ENCODE assay signal across 14 cellular contexts in genomic region chr2:133324150-133324561, GRCh38.
DNase-seq lines count a peak whose midpoint lies in the region; ATAC-seq and TF ChIP-seq lines count a peak whose summit lies in the region.
"Had no signal": no experiment of that assay in that cellular context is flagged by ENCODE, and none has a peak within 500 bp of the region (broad histone marks: within the 10 kb centered on the region; RNA-seq: fewer than 3 reads in every experiment).

No MANE protein-coding gene starts in this region.

- peak overlapping the region; percentile 49 for H3K27ac ChIP-seq in osteoblast (ENCODE audit: low read depth, low read length)
- H3K27ac ChIP-seq: PC-9 had no signal

- no peaks in the 10 kb centered on the region for H3K9me3 ChIP-seq in osteoblast (ENCODE audit: low read depth, low read length)

- no peak for ATAC-seq in stimulated activated naive CD8-positive, alpha-beta T cell treated with anti-CD3 and anti-CD28 coated beads, Interleukin-15, Interleukin-2, amounts not matched to agents 100 U/mL and 50 U/mL, for 24 hours
- ATAC-seq in HG02840 (IDR thresholded peaks at IDR 0.05; ENCODE audit: low FRiP score, unreplicated experiment), result no peak
- ATAC-seq: T-helper 17 cell had no signal

- no peak overlapping the region for H3K4me3 ChIP-seq in BJ (ENCODE audit: low read depth, low read length)
- H3K4me3 ChIP-seq in osteoblast (ENCODE audit: insufficient read depth, low read length), result no peak overlapping the region
- H3K4me3 ChIP-seq: PC-9 had no signal

- CTCF ChIA-PET in BJ (lab: Yijun Ruan, JAX), result no interaction called here

- peaks cover 15% of the 10 kb centered on the region for H3K4me1 ChIP-seq in osteoblast (ENCODE audit: insufficient read depth, low read length)

- H3K4me2 ChIP-seq in osteoblast (ENCODE audit: insufficient read depth, low read length), result peak overlapping the region; percentile 15
- H3K4me2 ChIP-seq: PC-9 had no signal

- H3K27me3 ChIP-seq in BJ (ENCODE audit: control insufficient read depth, insufficient read depth, low read length) (no peaks in the 10 kb centered on the region), osteoblast (ENCODE audit: insufficient read depth, low read length) (no peaks in the 10 kb centered on the region)

- no peaks in the 10 kb centered on the region for H4K20me1 ChIP-seq in osteoblast (ENCODE audit: insufficient read depth, low read length)

- POLR2A ChIA-PET in BJ (lab: Charles Lee), result interaction anchor here (0.6 kb wide), 1 partner anchor 12 kb away, joined by 3 read pairs; no protein-coding TSS in a partner anchor

- TF ChIP-seq CTCF in BJ (IDR thresholded peaks at IDR 0.05; ENCODE audit: insufficient read depth, low read depth, low read length) (no peak), osteoblast (IDR thresholded peaks at IDR 0.05; ENCODE audit: extremely low read depth, low read depth, low read length) (no peak)

- H2AFZ ChIP-seq in osteoblast (ENCODE audit: low read length), result no peak overlapping the region
- H2AFZ ChIP-seq: PC-9 had no signal

- no peaks in the 10 kb centered on the region for H3K36me3 ChIP-seq in BJ (ENCODE audit: control insufficient read depth, insufficient read depth, low read length)
- H3K36me3 ChIP-seq in osteoblast (ENCODE audit: insufficient read depth, low read length), result no peaks in the 10 kb centered on the region

- DNase-seq in BJ (ENCODE audit: low read depth), result peak; percentile 89
- DNase-seq in HT1080 (ENCODE audit: low read depth), result peak; percentile 40
- peak; percentile 25 for DNase-seq in brain pericyte (ENCODE audit: low read depth, low spot score)
- peak; percentile 82 for DNase-seq in osteoblast (ENCODE audit: insufficient read length, low spot score, missing footprints)
- no peak for DNase-seq in superior temporal gyrus (ENCODE audit: extremely low spot score)
- DNase-seq in stimulated activated naive CD8-positive, alpha-beta T cell treated with anti-CD3 and anti-CD28 coated beads, Interleukin-15, Interleukin-2, amounts not matched to agents 100 U/mL and 50 U/mL, for 24 hours, result no peak
- no peak for DNase-seq in HUDEP-2 (lab: John Stamatoyannopoulos, UW; ENCODE audit: unreplicated experiment in 76 of 76)
- DNase-seq: activated CD4-positive, alpha-beta T cell treated with anti-CD3 and anti-CD28 coated beads, Interleukin-2, amount 10 ng/mL, durations not matched to agents 7 days and 5 days; CD4-positive, alpha-beta memory T cell; PC-9; stimulated activated CD4-positive, alpha-beta T cell treated with anti-CD3 and anti-CD28 coated beads, Interleukin-4, amount 100 ng/mL, for 1 hour; stimulated activated naive CD4-positive, alpha-beta T cell; T-helper 17 cell had no signal

- no peaks in the 10 kb centered on the region for H3K79me2 ChIP-seq in osteoblast (ENCODE audit: insufficient read depth, low read length)

Comparison
In these comparisons a context has a peak if more than half of its experiments do, and no peak if none do; other contexts are left out.
1. DNase-seq: peak in BJ (single experiment), HT1080 (single experiment), brain pericyte (single experiment) and osteoblast (single experiment); none in superior temporal gyrus (single experiment), stimulated activated naive CD8-positive, alpha-beta T cell treated with anti-CD3 and anti-CD28 coated beads, Interleukin-15, Interleukin-2, amounts not matched to agents 100 U/mL and 50 U/mL, for 24 hours (single experiment) and HUDEP-2 (0 of 76).